In the genomic region with DNA sequence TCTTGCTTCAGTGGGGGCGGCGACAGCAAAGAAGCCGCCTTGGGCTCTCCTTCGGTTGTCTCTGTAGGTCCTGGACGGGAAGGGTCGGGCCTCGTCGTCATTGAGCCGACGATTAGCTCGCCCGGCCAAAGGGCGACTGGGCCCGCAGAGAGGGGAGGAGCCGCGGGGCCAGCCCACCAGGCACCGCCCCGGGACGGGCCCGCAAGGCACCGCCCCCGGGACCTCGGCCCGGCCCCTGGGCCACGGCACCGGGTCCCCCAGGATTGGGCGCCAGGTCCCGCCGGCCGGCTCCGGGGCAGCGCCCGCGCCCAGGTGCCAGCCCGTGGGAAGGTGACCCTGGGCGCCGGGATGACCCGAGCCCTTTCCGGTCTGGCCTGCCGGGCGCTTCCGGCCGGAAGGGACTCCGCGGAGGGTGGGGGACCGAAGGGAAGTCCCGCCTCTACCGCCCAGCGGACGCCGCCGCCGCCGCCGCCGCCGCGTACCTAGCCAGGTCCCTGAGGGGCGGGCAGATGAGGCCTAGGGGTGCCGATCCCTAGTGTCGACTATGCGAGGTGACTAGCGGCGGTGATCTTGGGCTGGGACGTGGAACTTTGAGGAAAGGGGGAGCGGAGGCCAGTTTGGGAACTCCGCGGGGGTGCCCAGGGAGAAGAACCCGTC, we compare ENCODE assay signal across 1 cellular context.
TF ChIP-seq lines count a peak whose summit lies in the region.

Gene GBA2 (minus strand): TSS at position 371 of the 657 bp plus-strand sequence. CDS start 524 bp downstream, outside the sequence.
Gene RGP1 (plus strand): TSS at position 430 of the 657 bp plus-strand sequence. CDS start 469 bp downstream, outside the sequence.

TF ChIP-seq in HepG2, 621 proteins besides CTCF, POLR2A, EP300 and RAD21 (continued from another document and continues in another):
- TF ChIP-seq E2F5 (CRISPR knock-in tag; conservative IDR thresholded peaks at IDR 0.05): no peak
- TF ChIP-seq SP2 (CRISPR knock-in tag; IDR thresholded peaks at IDR 0.05): peak; percentile 89
- peak; percentile 75 for TF ChIP-seq PHF20 (CRISPR knock-in tag; IDR thresholded peaks at IDR 0.05)
- no peak for TF ChIP-seq ETS1 (CRISPR knock-in tag; IDR thresholded peaks at IDR 0.05)
- peak; percentile 29; the same call in 1 of the 2 replicates for TF ChIP-seq IRF2 (CRISPR knock-in tag; IDR thresholded peaks at IDR 0.05)
- TF ChIP-seq ZNF280D (CRISPR knock-in tag; IDR thresholded peaks at IDR 0.05): no peak
- TF ChIP-seq SCMH1 (CRISPR knock-in tag; IDR thresholded peaks at IDR 0.05; ENCODE audit: borderline replicate concordance): no peak
- 0 out of 2 replicates have a peak, but pooled peaks have one; percentile 54 for TF ChIP-seq TMF1 (CRISPR knock-in tag; IDR thresholded peaks at IDR 0.05; ENCODE audit: low read depth)
- peak; percentile 47; the same call in 1 of the 2 replicates for TF ChIP-seq ZNF143 (CRISPR knock-in tag; IDR thresholded peaks at IDR 0.05)
- TF ChIP-seq PRDM15 (CRISPR knock-in tag; IDR thresholded peaks at IDR 0.05): peak; percentile 65; the same call in 1 of the 2 replicates
- TF ChIP-seq CCAR2 (optimal IDR thresholded peaks at IDR 0.05; ENCODE audit: low read depth, low read length): no peak
- TF ChIP-seq SALL2 (CRISPR knock-in tag; IDR thresholded peaks at IDR 0.05): peak; percentile 11; the same call in 1 of the 2 replicates
- TF ChIP-seq, protein P1, sequence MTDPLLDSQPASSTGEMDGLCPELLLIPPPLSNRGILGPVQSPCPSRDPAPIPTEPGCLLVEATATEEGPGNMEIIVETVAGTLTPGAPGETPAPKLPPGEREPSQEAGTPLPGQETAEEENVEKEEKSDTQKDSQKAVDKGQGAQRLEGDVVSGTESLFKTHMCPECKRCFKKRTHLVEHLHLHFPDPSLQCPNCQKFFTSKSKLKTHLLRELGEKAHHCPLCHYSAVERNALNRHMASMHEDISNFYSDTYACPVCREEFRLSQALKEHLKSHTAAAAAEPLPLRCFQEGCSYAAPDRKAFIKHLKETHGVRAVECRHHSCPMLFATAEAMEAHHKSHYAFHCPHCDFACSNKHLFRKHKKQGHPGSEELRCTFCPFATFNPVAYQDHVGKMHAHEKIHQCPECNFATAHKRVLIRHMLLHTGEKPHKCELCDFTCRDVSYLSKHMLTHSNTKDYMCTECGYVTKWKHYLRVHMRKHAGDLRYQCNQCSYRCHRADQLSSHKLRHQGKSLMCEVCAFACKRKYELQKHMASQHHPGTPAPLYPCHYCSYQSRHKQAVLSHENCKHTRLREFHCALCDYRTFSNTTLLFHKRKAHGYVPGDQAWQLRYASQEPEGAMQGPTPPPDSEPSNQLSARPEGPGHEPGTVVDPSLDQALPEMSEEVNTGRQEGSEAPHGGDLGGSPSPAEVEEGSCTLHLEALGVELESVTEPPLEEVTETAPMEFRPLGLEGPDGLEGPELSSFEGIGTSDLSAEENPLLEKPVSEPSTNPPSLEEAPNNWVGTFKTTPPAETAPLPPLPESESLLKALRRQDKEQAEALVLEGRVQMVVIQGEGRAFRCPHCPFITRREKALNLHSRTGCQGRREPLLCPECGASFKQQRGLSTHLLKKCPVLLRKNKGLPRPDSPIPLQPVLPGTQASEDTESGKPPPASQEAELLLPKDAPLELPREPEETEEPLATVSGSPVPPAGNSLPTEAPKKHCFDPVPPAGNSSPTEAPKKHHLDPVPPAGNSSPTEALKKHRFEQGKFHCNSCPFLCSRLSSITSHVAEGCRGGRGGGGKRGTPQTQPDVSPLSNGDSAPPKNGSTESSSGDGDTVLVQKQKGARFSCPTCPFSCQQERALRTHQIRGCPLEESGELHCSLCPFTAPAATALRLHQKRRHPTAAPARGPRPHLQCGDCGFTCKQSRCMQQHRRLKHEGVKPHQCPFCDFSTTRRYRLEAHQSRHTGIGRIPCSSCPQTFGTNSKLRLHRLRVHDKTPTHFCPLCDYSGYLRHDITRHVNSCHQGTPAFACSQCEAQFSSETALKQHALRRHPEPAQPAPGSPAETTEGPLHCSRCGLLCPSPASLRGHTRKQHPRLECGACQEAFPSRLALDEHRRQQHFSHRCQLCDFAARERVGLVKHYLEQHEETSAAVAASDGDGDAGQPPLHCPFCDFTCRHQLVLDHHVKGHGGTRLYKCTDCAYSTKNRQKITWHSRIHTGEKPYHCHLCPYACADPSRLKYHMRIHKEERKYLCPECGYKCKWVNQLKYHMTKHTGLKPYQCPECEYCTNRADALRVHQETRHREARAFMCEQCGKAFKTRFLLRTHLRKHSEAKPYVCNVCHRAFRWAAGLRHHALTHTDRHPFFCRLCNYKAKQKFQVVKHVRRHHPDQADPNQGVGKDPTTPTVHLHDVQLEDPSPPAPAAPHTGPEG (CRISPR knock-in tag; IDR thresholded peaks at IDR 0.05): 0 out of 2 replicates have a peak, but pooled peaks have one; percentile 3
- no peak for TF ChIP-seq GATA4 (IDR thresholded peaks at IDR 0.05; ENCODE audit: borderline replicate concordance, low read depth)
- peak; percentile 55; the same call in 1 of the 2 replicates for TF ChIP-seq KMT2B (CRISPR knock-in tag; IDR thresholded peaks at IDR 0.05)
- TF ChIP-seq ZNF382 (CRISPR knock-in tag; IDR thresholded peaks at IDR 0.05; ENCODE audit: borderline replicate concordance): no peak
- no peak for TF ChIP-seq ZNF749 (CRISPR knock-in tag; IDR thresholded peaks at IDR 0.05; ENCODE audit: borderline replicate concordance)
- TF ChIP-seq, protein P2, sequence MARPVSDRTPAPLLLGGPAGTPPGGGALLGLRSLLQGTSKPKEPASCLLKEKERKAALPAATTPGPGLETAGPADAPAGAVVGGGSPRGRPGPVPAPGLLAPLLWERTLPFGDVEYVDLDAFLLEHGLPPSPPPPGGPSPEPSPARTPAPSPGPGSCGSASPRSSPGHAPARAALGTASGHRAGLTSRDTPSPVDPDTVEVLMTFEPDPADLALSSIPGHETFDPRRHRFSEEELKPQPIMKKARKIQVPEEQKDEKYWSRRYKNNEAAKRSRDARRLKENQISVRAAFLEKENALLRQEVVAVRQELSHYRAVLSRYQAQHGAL (CRISPR knock-in tag; IDR thresholded peaks at IDR 0.05; ENCODE audit: not compliant biosample characterization): no peak
- no peak for TF ChIP-seq NPAS2 (CRISPR knock-in tag; IDR thresholded peaks at IDR 0.05; ENCODE audit: borderline replicate concordance)
- TF ChIP-seq ZNF414 (CRISPR knock-in tag; IDR thresholded peaks at IDR 0.05): no peak
- peak; percentile 50 for TF ChIP-seq HNF4G (IDR thresholded peaks at IDR 0.05; ENCODE audit: borderline replicate concordance, low read depth, low read length)
- TF ChIP-seq HNF4G (CRISPR knock-in tag; IDR thresholded peaks at IDR 0.05; ENCODE audit: borderline replicate concordance, low read depth): no peak
- TF ChIP-seq REPIN1 (CRISPR knock-in tag; IDR thresholded peaks at IDR 0.05; ENCODE audit: borderline replicate concordance, low read depth): peak; percentile 78; the same call in 1 of the 2 replicates
- no peak for TF ChIP-seq SATB2 (CRISPR knock-in tag; IDR thresholded peaks at IDR 0.05)
- TF ChIP-seq ETV5 (CRISPR knock-in tag; IDR thresholded peaks at IDR 0.05; ENCODE audit: borderline replicate concordance): peak; percentile 93
- TF ChIP-seq ZBTB8A (CRISPR knock-in tag; IDR thresholded peaks at IDR 0.05; ENCODE audit: borderline replicate concordance, low read depth): no peak
- TF ChIP-seq, protein P3, sequence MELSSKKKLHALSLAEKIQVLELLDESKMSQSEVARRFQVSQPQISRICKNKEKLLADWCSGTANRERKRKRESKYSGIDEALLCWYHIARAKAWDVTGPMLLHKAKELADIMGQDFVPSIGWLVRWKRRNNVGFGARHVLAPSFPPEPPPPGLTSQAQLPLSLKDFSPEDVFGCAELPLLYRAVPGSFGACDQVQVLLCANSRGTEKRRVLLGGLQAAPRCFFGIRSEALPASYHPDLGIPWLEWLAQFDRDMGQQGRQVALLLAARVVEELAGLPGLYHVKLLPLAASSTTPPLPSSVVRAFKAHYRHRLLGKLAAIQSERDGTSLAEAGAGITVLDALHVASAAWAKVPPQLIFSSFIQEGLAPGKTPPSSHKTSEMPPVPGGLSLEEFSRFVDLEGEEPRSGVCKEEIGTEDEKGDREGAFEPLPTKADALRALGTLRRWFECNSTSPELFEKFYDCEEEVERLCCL (CRISPR knock-in tag; IDR thresholded peaks at IDR 0.05; ENCODE audit: borderline replicate concordance): no peak
- no peak; the same call in 1 of the 2 replicates for TF ChIP-seq CHCHD3 (CRISPR knock-in tag; IDR thresholded peaks at IDR 0.05)
- no peak for TF ChIP-seq NR0B2 (CRISPR knock-in tag; IDR thresholded peaks at IDR 0.05)
- no peak for TF ChIP-seq SP140L (CRISPR knock-in tag; IDR thresholded peaks at IDR 0.05; ENCODE audit: borderline replicate concordance)
- peak; percentile 50; the same call in 1 of the 2 replicates for TF ChIP-seq TAF1 (CRISPR knock-in tag; IDR thresholded peaks at IDR 0.05)
- TF ChIP-seq POLR2G (IDR thresholded peaks at IDR 0.05; ENCODE audit: low read depth, low read length): peak; percentile 90
- no peak for TF ChIP-seq PRMT3 (CRISPR knock-in tag; IDR thresholded peaks at IDR 0.05; ENCODE audit: borderline replicate concordance, low read depth)
- TF ChIP-seq ZSCAN21 (CRISPR knock-in tag; IDR thresholded peaks at IDR 0.05; ENCODE audit: borderline replicate concordance): peak; percentile 61; the same call in 1 of the 2 replicates
